Comparison of ENCODE assay signal across 22 cellular contexts in the genomic region with DNA sequence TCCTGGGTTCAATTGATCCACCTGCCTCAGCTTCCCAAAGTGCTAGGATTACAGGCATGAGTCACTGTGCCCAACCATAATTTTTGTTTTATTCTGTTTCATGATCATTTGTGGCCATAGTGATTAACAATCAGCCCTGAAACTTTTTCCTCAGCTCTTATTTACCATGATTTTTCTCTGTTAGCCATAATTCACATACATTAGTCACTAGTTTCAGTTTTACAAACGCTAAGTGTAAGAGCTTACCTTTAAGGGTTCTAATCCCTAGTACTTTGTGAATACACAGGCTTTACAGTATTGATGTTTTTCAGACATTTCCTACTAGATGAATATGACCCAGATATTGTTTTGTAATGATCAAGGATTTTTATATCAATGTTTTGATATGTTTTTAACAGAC.
"Had no signal": no experiment of that assay in that cellular context is flagged by ENCODE, and none has a peak within 500 bp of the region (broad histone marks: within the 10 kb centered on the region; RNA-seq: fewer than 3 reads in every experiment).

No MANE protein-coding gene starts in this region.

- H3K36me3 ChIP-seq: esophagus squamous epithelium, left ventricle myocardium inferior, spleen, thoracic aorta had no signal

- H3K27me3 ChIP-seq: esophagus squamous epithelium, spleen had no signal

- DNase-seq: activated B cell treated with CpG ODN at 0.5 μM for 24 hours; activated CD4-positive, alpha-beta T cell treated with anti-CD3 and anti-CD28 coated beads, Interleukin-2, amount 10 ng/mL, durations not matched to agents 7 days and 5 days; activated effector memory CD4-positive, alpha-beta T cell treated with Interleukin-2 at 50 U/mL for 16 hours; activated naive CD4-positive, alpha-beta T cell treated with anti-CD3 and anti-CD28 coated beads, Interleukin-2, amount 10 ng/mL, durations not matched to agents 7 days and 5 days; anterior cingulate cortex; effector CD8-positive, alpha-beta T cell; esophagus squamous epithelium; foreskin melanocyte; islet precursor cell; left ventricle myocardium inferior; mesendoderm; mucosa of descending colon; right cardiac atrium; SHP77 treated with DMSO at 0.1 percent for 48 hours; spleen; stimulated activated naive CD4-positive, alpha-beta T cell treated with Interleukin-2 at 50 U/mL for 16 hours; trophoblast cell had no signal

- H3K4me1 Mint-ChIP-seq: activated B cell treated with CpG ODN at 0.5 μM for 24 hours had no signal

- H3K9me3 Mint-ChIP-seq: activated B cell treated with CpG ODN at 0.5 μM for 24 hours; activated CD4-positive, alpha-beta T cell treated with anti-CD3 and anti-CD28 coated beads, Interleukin-2, amount 10 ng/mL, durations not matched to agents 7 days and 5 days; activated naive CD4-positive, alpha-beta T cell treated with anti-CD3 and anti-CD28 coated beads, Interleukin-2, amount 10 ng/mL, durations not matched to agents 7 days and 5 days; T-helper 2 cell treated with Interferon-gamma antibody and Interleukin-4, amounts not matched to agents 5 μg/mL and 100 μg/mL, for 36 hours had no signal

- H3K36me3 Mint-ChIP-seq: activated naive CD4-positive, alpha-beta T cell treated with anti-CD3 and anti-CD28 coated beads, Interleukin-2, amount 10 ng/mL, durations not matched to agents 7 days and 5 days; natural killer cell treated with Interleukin-12 subunit alpha and Interleukin-12 subunit beta and Interleukin-15 and Interleukin-18, amount 100 ng/mL, for 72 hours had no signal

- H3K4me3 ChIP-seq: esophagus squamous epithelium, left ventricle myocardium inferior, lung, mucosa of descending colon, spleen, thoracic aorta had no signal

- ATAC-seq: mucosa of descending colon, right cardiac atrium had no signal

- H3K27ac ChIP-seq: epithelial cell of prostate, esophagus squamous epithelium, left ventricle myocardium inferior, spleen, thoracic aorta had no signal

- H3K4me1 ChIP-seq: esophagus squamous epithelium, left ventricle myocardium inferior, spleen had no signal

- H3K4me3 Mint-ChIP-seq: activated B cell treated with CpG ODN at 0.5 μM for 24 hours; activated CD4-positive, alpha-beta T cell treated with anti-CD3 and anti-CD28 coated beads, Interleukin-2, amount 10 ng/mL, durations not matched to agents 7 days and 5 days; activated naive CD4-positive, alpha-beta T cell treated with anti-CD3 and anti-CD28 coated beads, Interleukin-2, amount 10 ng/mL, durations not matched to agents 7 days and 5 days; natural killer cell treated with Interleukin-12 subunit alpha and Interleukin-12 subunit beta and Interleukin-15 and Interleukin-18, amount 100 ng/mL, for 72 hours; T-helper 2 cell treated with Interferon-gamma antibody and Interleukin-4, amounts not matched to agents 5 μg/mL and 100 μg/mL, for 36 hours had no signal

- H3K27me3 Mint-ChIP-seq: activated B cell treated with CpG ODN at 0.5 μM for 24 hours; activated naive CD4-positive, alpha-beta T cell treated with anti-CD3 and anti-CD28 coated beads, Interleukin-2, amount 10 ng/mL, durations not matched to agents 7 days and 5 days; natural killer cell treated with Interleukin-12 subunit alpha and Interleukin-12 subunit beta and Interleukin-15 and Interleukin-18, amount 100 ng/mL, for 72 hours had no signal

- H3K27ac Mint-ChIP-seq: activated B cell treated with CpG ODN at 0.5 μM for 24 hours; activated CD4-positive, alpha-beta T cell treated with anti-CD3 and anti-CD28 coated beads, Interleukin-2, amount 10 ng/mL, durations not matched to agents 7 days and 5 days; activated naive CD4-positive, alpha-beta T cell treated with anti-CD3 and anti-CD28 coated beads, Interleukin-2, amount 10 ng/mL, durations not matched to agents 7 days and 5 days; T-helper 2 cell treated with Interferon-gamma antibody and Interleukin-4, amounts not matched to agents 5 μg/mL and 100 μg/mL, for 36 hours had no signal

- H3K9me3 ChIP-seq: esophagus squamous epithelium, left ventricle myocardium inferior, mucosa of descending colon, spleen, thoracic aorta had no signal
